1 cellular context compared by ENCODE assay signal in genomic region chr5:151158287-151158661, GRCh38.
TF ChIP-seq lines count a peak whose summit lies in the region.

No MANE protein-coding gene starts in this region.

TF ChIP-seq in GM23338, 12 proteins besides CTCF, POLR2A, EP300 and RAD21 (continued from another document):
- TF ChIP-seq ZNF462 (CRISPR knock-in tag; IDR thresholded peaks at IDR 0.05): no peak
